Comparison of ENCODE assay signal across 21 cellular contexts in genomic region chr17:61466246-61466645, GRCh38. TPM values are rescaled to one million over a fixed set of nuclear protein-coding genes. Genes with fewer than 3 reads are reported as not detected.
"Had no signal": no experiment of that assay in that cellular context is flagged by ENCODE, and none has a peak within 500 bp of the region (broad histone marks: within the 10 kb centered on the region; RNA-seq: fewer than 3 reads in every experiment).

No MANE protein-coding gene starts in this region.

- H3K27ac ChIP-seq: dorsolateral prefrontal cortex, esophagus squamous epithelium, gastroesophageal sphincter, thyroid gland, WERI-Rb-1 had no signal

- ATAC-seq: gastroesophageal sphincter, left colon, mucosa of descending colon had no signal

- H3K4me3 Mint-ChIP-seq: activated naive CD4-positive, alpha-beta T cell treated with anti-CD3 and anti-CD28 coated beads, Interleukin-2, amount 10 ng/mL, durations not matched to agents 7 days and 5 days; nephron progenitor cell had no signal

- H3K36me3 Mint-ChIP-seq: activated naive CD4-positive, alpha-beta T cell treated with anti-CD3 and anti-CD28 coated beads, Interleukin-2, amount 10 ng/mL, durations not matched to agents 7 days and 5 days; brain had no signal

- H3K4me3 ChIP-seq: dorsolateral prefrontal cortex, esophagus squamous epithelium, gastroesophageal sphincter, mucosa of descending colon, thyroid gland had no signal

- H3K9me3 ChIP-seq: esophagus squamous epithelium, gastroesophageal sphincter, mucosa of descending colon, thyroid gland had no signal

- H3K9me3 Mint-ChIP-seq: activated naive CD4-positive, alpha-beta T cell treated with anti-CD3 and anti-CD28 coated beads, Interleukin-2, amount 10 ng/mL, durations not matched to agents 7 days and 5 days; nephron progenitor cell had no signal

- H3K36me3 ChIP-seq: esophagus squamous epithelium, gastroesophageal sphincter, thyroid gland, WERI-Rb-1 had no signal

- DNase-seq: activated CD4-positive, CD25-positive, alpha-beta regulatory T cell treated with anti-CD3 and anti-CD28 coated beads, Interleukin-2, amount 50 U/mL, for 72 hours; activated CD8-positive, alpha-beta memory T cell treated with anti-CD3 and anti-CD28 coated beads, Interleukin-2, amount 50 U/mL, for 48 hours; activated naive CD4-positive, alpha-beta T cell treated with anti-CD3 and anti-CD28 coated beads, Interleukin-2, amount 10 ng/mL, durations not matched to agents 7 days and 5 days; activated T-cell treated with anti-CD3 and anti-CD28 coated beads, Interleukin-2, amount 50 U/mL, for 48 hours; central memory CD4-positive, alpha-beta T cell; esophagus squamous epithelium; islet precursor cell; left colon; mesenchymal stem cell; mucosa of descending colon; nephron progenitor cell; nucleus accumbens; stimulated activated CD4-positive, alpha-beta T cell treated with anti-CD3 and anti-CD28 coated beads, Interleukin-4, amount 100 ng/mL, for 24 hours; stimulated activated naive CD4-positive, alpha-beta T cell treated with Interleukin-2 at 50 U/mL for 16 hours; T-helper 1 cell; thyroid gland; WERI-Rb-1 had no signal

- H3K27ac Mint-ChIP-seq: activated naive CD4-positive, alpha-beta T cell treated with anti-CD3 and anti-CD28 coated beads, Interleukin-2, amount 10 ng/mL, durations not matched to agents 7 days and 5 days; brain; nephron progenitor cell had no signal

RNA-seq across cellular contexts. Expression of gene TBX4, which starts 14.0 kb away (rescaled TPM):
- total RNA-seq: activated CD8-positive, alpha-beta memory T cell treated with anti-CD3 and anti-CD28 coated beads for 36 hours; esophagus squamous epithelium; left colon; mucosa of descending colon had no signal
